Comparison of ENCODE assay signal across 1 cellular context in genomic region chr13:94236876-94237275, GRCh38.
TF ChIP-seq lines count a peak whose summit lies in the region.

No MANE protein-coding gene starts in this region.

TF ChIP-seq in SK-N-SH, 30 proteins besides CTCF, POLR2A, EP300 and RAD21 (continued from another document):
- TF ChIP-seq REST (IDR thresholded peaks at IDR 0.05; ENCODE audit: low read depth, low read length) = no peak
- no peak for TF ChIP-seq POLR2AphosphoS5 (IDR thresholded peaks at IDR 0.05; ENCODE audit: low read depth, low read length)
- TF ChIP-seq PBX3 (IDR thresholded peaks at IDR 0.05) = no peak
- no peak for TF ChIP-seq ZBTB33 (IDR thresholded peaks at IDR 0.05; ENCODE audit: borderline replicate concordance, low read depth)
- TF ChIP-seq MAX (IDR thresholded peaks at IDR 0.05; ENCODE audit: low read depth) = no peak
- TF ChIP-seq GATA2 (CRISPR knock-in tag; IDR thresholded peaks at IDR 0.05) = no peak
- no peak for TF ChIP-seq TCF12 (IDR thresholded peaks at IDR 0.05)
- TF ChIP-seq IRF3 (IDR thresholded peaks at IDR 0.05; ENCODE audit: low read depth, low read length) = no peak
- no peak for TF ChIP-seq TAF1 (IDR thresholded peaks at IDR 0.05; ENCODE audit: borderline replicate concordance, low read depth, low read length)
TF ChIP-seq in SK-N-SH: peak in this region for 0.
